8 cellular contexts compared by ENCODE assay signal in genomic region chr14:61894452-61895077, GRCh38.
DNase-seq lines count a peak whose midpoint lies in the region; ATAC-seq and TF ChIP-seq lines count a peak whose summit lies in the region.

No MANE protein-coding gene starts in this region.

- dilution Hi-C loops in IMR-90 (cut with HindIII; ENCODE audit: low sequenced_read_pairs, unreplicated experiment) = no loop called here

- H4K8ac ChIP-seq in IMR-90 (ENCODE audit: low read depth in 2 of 2, low read length in 2 of 2) = no peak overlapping the region

- H2BK15ac ChIP-seq in IMR-90 (ENCODE audit: low read depth, low read length) = no peak overlapping the region

- TF ChIP-seq EP300 in gastroesophageal sphincter (IDR thresholded peaks at IDR 0.05) = no peak

- no peaks in the 10 kb centered on the region for H3K9me3 Mint-ChIP-seq in activated T-helper 17 cell treated with anti-CD3 and anti-CD28 coated beads, Interleukin-2, amount 50 U/mL, for 72 hours

- H3K9ac ChIP-seq in IMR-90 (ENCODE audit: low read depth, low read length) = no peak overlapping the region
- H3K9ac ChIP-seq in PC-3 (ENCODE audit: low read length) = no peak overlapping the region

- no peak overlapping the region for H3K27ac Mint-ChIP-seq in activated T-helper 17 cell treated with anti-CD3 and anti-CD28 coated beads, Interleukin-2, amount 50 U/mL, for 72 hours

- TF ChIP-seq POLR2A in IMR-90 (IDR thresholded peaks at IDR 0.05; ENCODE audit: low read depth, low read length) = no peak
- TF ChIP-seq POLR2A in gastroesophageal sphincter (IDR thresholded peaks at IDR 0.05) = no peak

- H3F3A ChIP-seq in PC-3 (ENCODE audit: low read length, unreplicated experiment) = no peaks in the 10 kb centered on the region

- no peak overlapping the region for H4K91ac ChIP-seq in IMR-90 (ENCODE audit: insufficient read depth, low read depth, low read length)

- H3K9me2 ChIP-seq in PC-3 (replicated peaks; ENCODE audit: low read length) = no peaks in the 10 kb centered on the region

- no peak overlapping the region for H2AK9ac ChIP-seq in IMR-90 (replicated peaks; ENCODE audit: low read depth, low read length, poor library complexity)

- WGBS in IMR-90 (ENCODE audit: extremely low coverage in 2 of 2, insufficient read length in 1 of 2), 2 experiments = no CpG with 5 or more reads among the region's 5 CpGs
- 38 to 53% methylated on average over 5 of the region's 5 CpGs for WGBS in gastroesophageal sphincter (ENCODE audit: low coverage in 1 of 2), 2 donors

- no peaks in the 10 kb centered on the region for H4K20me1 ChIP-seq in IMR-90 (ENCODE audit: insufficient read depth, low read length)
- no peaks in the 10 kb centered on the region for H4K20me1 ChIP-seq in PC-3 (ENCODE audit: low read length)

- no peak overlapping the region for H3K4ac ChIP-seq in IMR-90 (ENCODE audit: low read depth, low read length)

- no TSS peak for BruUV-seq in IMR-90 (replicated peaks; lab: Mats Ljungman, UMichigan)
- BruUV-seq in PC-3 (replicated peaks; lab: Mats Ljungman, UMichigan) = no TSS peak

- H3K56ac ChIP-seq in IMR-90 (ENCODE audit: extremely low read depth, insufficient read depth, low read length) = no peak overlapping the region

- in situ Hi-C loops in IMR-90 (cut with MboI; ENCODE audit: low sequenced_read_pairs) = no loop called here

- CTCF ChIA-PET in IMR-90 (lab: Yijun Ruan, JAX) (interaction anchor here (0.6 to 1.3 kb wide), 3 partner anchors 209 to 232 kb away, joined by 4 to 7 read pairs (median 4); no protein-coding TSS in a partner anchor), PC-3 (lab: Charles Lee) (interaction anchor here (0.9 kb wide), 1 partner anchor 232 kb away, joined by 3 read pairs; no protein-coding TSS in a partner anchor)

- peak; percentile 35 for DNase-seq in NK-92 treated with Interleukin-12 subunit alpha and Interleukin-12 subunit beta, amount 100 ng/mL, for 24 hours (lab: John Stamatoyannopoulos, UW)
- DNase-seq in NK-92 (lab: John Stamatoyannopoulos, UW; ENCODE audit: unreplicated experiment) = no peak
- peak; percentile 70 for DNase-seq in IMR-90
- peak; percentile 90 for DNase-seq in PC-3
- peak; percentile 67 for DNase-seq in pons (ENCODE audit: low spot score)

- H3K4me2 ChIP-seq in IMR-90 (ENCODE audit: low read depth, low read length) (no peak overlapping the region), PC-3 (ENCODE audit: low read length) (no peak overlapping the region)

- no peaks in the 10 kb centered on the region for H3K79me1 ChIP-seq in IMR-90 (ENCODE audit: low read depth in 1 of 2, low read length in 2 of 2)

- peaks cover 5% of the 10 kb centered on the region for H3K4me1 Mint-ChIP-seq in activated T-helper 17 cell treated with anti-CD3 and anti-CD28 coated beads, Interleukin-2, amount 50 U/mL, for 72 hours

- H3K36me3 Mint-ChIP-seq in activated T-helper 17 cell treated with anti-CD3 and anti-CD28 coated beads, Interleukin-2, amount 50 U/mL, for 72 hours (ENCODE audit: low read depth) = no peaks in the 10 kb centered on the region

- ATAC-seq in IMR-90 (ENCODE audit: low read depth) (peak; percentile 91), PC-3 (peak; percentile 68), gastroesophageal sphincter (no peak), GM21723 (IDR thresholded peaks at IDR 0.05; ENCODE audit: unreplicated experiment) (no peak)
- ATAC-seq in activated T-helper 17 cell treated with anti-CD3 and anti-CD28 coated beads, Interleukin-2, amount 50 U/mL, for 72 hours (replicated peaks) = peak; percentile 36

- H3K4me3 Mint-ChIP-seq in activated T-helper 17 cell treated with anti-CD3 and anti-CD28 coated beads, Interleukin-2, amount 50 U/mL, for 72 hours = no peak overlapping the region

- no peak overlapping the region for H3K27ac ChIP-seq in IMR-90 (ENCODE audit: insufficient read depth, low read length)
- no peak overlapping the region for H3K27ac ChIP-seq in PC-3 (ENCODE audit: low read length)
- no peak overlapping the region for H3K27ac ChIP-seq in gastroesophageal sphincter

- H4K5ac ChIP-seq in IMR-90 (ENCODE audit: low read depth, low read length) = no peak overlapping the region

- peaks cover 16% of the 10 kb centered on the region for H3K27me3 Mint-ChIP-seq in activated T-helper 17 cell treated with anti-CD3 and anti-CD28 coated beads, Interleukin-2, amount 50 U/mL, for 72 hours

- intact Hi-C loops in IMR-90 (cut with micrococcal nuclease) = loop anchor here (1.0 kb wide), 1 partner anchor 233 kb away; no protein-coding TSS in a partner anchor
- intact Hi-C loops in PC-3 (cut with micrococcal nuclease) = loop anchor here (1.0 to 10.0 kb wide), 3 partner anchors 108 to 560 kb away; no protein-coding TSS in a partner anchor

- H3K18ac ChIP-seq in IMR-90 (ENCODE audit: low read depth, low read length) = no peak overlapping the region

- no peaks in the 10 kb centered on the region for H3K9me1 ChIP-seq in IMR-90 (ENCODE audit: insufficient read depth, low read length)

- H2AFZ ChIP-seq in IMR-90 (replicated peaks; ENCODE audit: low read length, poor library complexity) = peak overlapping the region; percentile 44
- no peak overlapping the region for H2AFZ ChIP-seq in PC-3 (ENCODE audit: low read length)

- POLR2A ChIA-PET in IMR-90 (lab: Charles Lee; ENCODE audit: unreplicated experiment) (no interaction called here), PC-3 (lab: Charles Lee; ENCODE audit: unreplicated experiment) (no interaction called here)

- H3K36me3 ChIP-seq in IMR-90 (ENCODE audit: control insufficient read depth, insufficient read depth, low read length) (no peaks in the 10 kb centered on the region), PC-3 (ENCODE audit: low read depth, low read length) (no peaks in the 10 kb centered on the region), gastroesophageal sphincter (no peaks in the 10 kb centered on the region)

- H3K4me3 ChIP-seq in IMR-90 (ENCODE audit: insufficient read depth, low read depth, low read length) (no peak overlapping the region), PC-3 (ENCODE audit: low read length) (no peak overlapping the region), gastroesophageal sphincter (no peak overlapping the region)

- peaks cover 17% of the 10 kb centered on the region for H3K27me3 ChIP-seq in IMR-90 (ENCODE audit: control insufficient read depth, insufficient read depth, low read length)
- no peaks in the 10 kb centered on the region for H3K27me3 ChIP-seq in PC-3 (ENCODE audit: low read length)
- peaks cover 6% of the 10 kb centered on the region for H3K27me3 ChIP-seq in gastroesophageal sphincter

- no peak overlapping the region for H2BK20ac ChIP-seq in IMR-90 (ENCODE audit: low read depth, low read length)

- peak; percentile 77 for TF ChIP-seq CTCF in IMR-90 (conservative IDR thresholded peaks at IDR 0.05; ENCODE audit: low read depth, low read length)
- peak; percentile 96 for TF ChIP-seq CTCF in PC-3 (conservative IDR thresholded peaks at IDR 0.05; ENCODE audit: low read depth, low read length)
- TF ChIP-seq CTCF in gastroesophageal sphincter (IDR thresholded peaks at IDR 0.05) = peak in 3 of 4 experiments; percentile 5 to 41 (median 37)

- TF ChIP-seq RAD21 in IMR-90 (IDR thresholded peaks at IDR 0.05; ENCODE audit: low read length) = peak; percentile 81

- H3K4me1 ChIP-seq in IMR-90 (ENCODE audit: control insufficient read depth, insufficient read depth, low read length) (no peaks in the 10 kb centered on the region), PC-3 (ENCODE audit: insufficient read depth, low read length) (peaks cover 21% of the 10 kb centered on the region), gastroesophageal sphincter (no peaks in the 10 kb centered on the region)

- H2AK5ac ChIP-seq in IMR-90 (ENCODE audit: low read depth, low read length) = no peak overlapping the region

- H3K23ac ChIP-seq in IMR-90 (ENCODE audit: low read depth, low read length) = no peak overlapping the region

- H3K79me2 ChIP-seq in PC-3 (ENCODE audit: low read length) = no peaks in the 10 kb centered on the region

- no peaks in the 10 kb centered on the region for H3K9me3 ChIP-seq in IMR-90 (ENCODE audit: control insufficient read depth, insufficient read depth, low read length)
- no peaks in the 10 kb centered on the region for H3K9me3 ChIP-seq in PC-3 (ENCODE audit: low read length)
- no peaks in the 10 kb centered on the region for H3K9me3 ChIP-seq in gastroesophageal sphincter

- no peak overlapping the region for H3K14ac ChIP-seq in IMR-90 (replicated peaks; ENCODE audit: low read depth, low read length)

- H2BK5ac ChIP-seq in IMR-90 (ENCODE audit: low read depth, low read length, poor library complexity, severe bottlenecking) = no peak overlapping the region

- no peak overlapping the region for H2BK120ac ChIP-seq in IMR-90 (ENCODE audit: low read depth, low read length)

TF ChIP-seq in IMR-90, 13 proteins besides CTCF, POLR2A, EP300 and RAD21:
- TF ChIP-seq MXI1 (IDR thresholded peaks at IDR 0.05; ENCODE audit: borderline replicate concordance, low read depth, low read length) (no peak), FOS (IDR thresholded peaks at IDR 0.05; ENCODE audit: low read depth, low read length) (no peak), CHD1 (IDR thresholded peaks at IDR 0.05; ENCODE audit: low read depth, low read length) (no peak), NFE2L2 (IDR thresholded peaks at IDR 0.05; ENCODE audit: low read depth, low read length) (no peak), RCOR1 (IDR thresholded peaks at IDR 0.05; ENCODE audit: insufficient replicate concordance, low read length) (no peak), USF2 (IDR thresholded peaks at IDR 0.05; ENCODE audit: low read depth, low read length) (no peak), SMC3 (IDR thresholded peaks at IDR 0.05; ENCODE audit: low read depth, low read length) (peak; percentile 84), RFX5 (IDR thresholded peaks at IDR 0.05; ENCODE audit: low read depth, low read length) (no peak)

Comparison
In these comparisons a context has a peak if more than half of its experiments do, and no peak if none do; other contexts are left out.
1. ATAC-seq: peak in IMR-90 (single experiment), PC-3 (single experiment) and activated T-helper 17 cell treated with anti-CD3 and anti-CD28 coated beads, Interleukin-2, amount 50 U/mL, for 72 hours (single experiment); none in gastroesophageal sphincter (single experiment) and GM21723 (single experiment).
2. CTCF ChIP-seq: peak in every context shown above with its lines; median percentile 96 in PC-3; 77 in IMR-90; 37 in gastroesophageal sphincter.